ENCODE assay signal across 3 cellular contexts in the genomic region with DNA sequence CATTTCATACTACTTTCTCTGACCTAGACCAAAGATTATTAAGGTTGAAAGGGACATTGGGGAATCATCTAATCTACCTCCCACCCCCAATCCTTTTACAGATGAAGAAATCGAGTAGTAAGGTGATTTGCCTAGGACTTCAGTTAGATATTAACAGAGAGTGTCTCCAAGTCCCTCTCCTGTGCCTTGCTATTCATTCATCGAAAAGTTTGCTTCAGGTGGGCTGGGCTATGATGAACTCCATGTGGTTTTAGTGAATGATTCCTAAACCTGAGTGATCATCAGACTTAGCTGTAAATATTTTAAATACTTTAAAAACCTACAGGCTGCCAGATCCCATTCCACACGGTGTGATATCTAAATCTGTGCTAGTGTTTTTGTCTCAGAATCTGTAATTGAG.
TF ChIP-seq lines count a peak whose summit lies in the region.

No MANE protein-coding gene starts in this region.

TF ChIP-seq in GM23338, 12 proteins besides CTCF, POLR2A, EP300 and RAD21 (continues in another document):
- TF ChIP-seq CREB1 (CRISPR knock-in tag; IDR thresholded peaks at IDR 0.05; ENCODE audit: low read depth) = no peak
- TF ChIP-seq, protein P1, sequence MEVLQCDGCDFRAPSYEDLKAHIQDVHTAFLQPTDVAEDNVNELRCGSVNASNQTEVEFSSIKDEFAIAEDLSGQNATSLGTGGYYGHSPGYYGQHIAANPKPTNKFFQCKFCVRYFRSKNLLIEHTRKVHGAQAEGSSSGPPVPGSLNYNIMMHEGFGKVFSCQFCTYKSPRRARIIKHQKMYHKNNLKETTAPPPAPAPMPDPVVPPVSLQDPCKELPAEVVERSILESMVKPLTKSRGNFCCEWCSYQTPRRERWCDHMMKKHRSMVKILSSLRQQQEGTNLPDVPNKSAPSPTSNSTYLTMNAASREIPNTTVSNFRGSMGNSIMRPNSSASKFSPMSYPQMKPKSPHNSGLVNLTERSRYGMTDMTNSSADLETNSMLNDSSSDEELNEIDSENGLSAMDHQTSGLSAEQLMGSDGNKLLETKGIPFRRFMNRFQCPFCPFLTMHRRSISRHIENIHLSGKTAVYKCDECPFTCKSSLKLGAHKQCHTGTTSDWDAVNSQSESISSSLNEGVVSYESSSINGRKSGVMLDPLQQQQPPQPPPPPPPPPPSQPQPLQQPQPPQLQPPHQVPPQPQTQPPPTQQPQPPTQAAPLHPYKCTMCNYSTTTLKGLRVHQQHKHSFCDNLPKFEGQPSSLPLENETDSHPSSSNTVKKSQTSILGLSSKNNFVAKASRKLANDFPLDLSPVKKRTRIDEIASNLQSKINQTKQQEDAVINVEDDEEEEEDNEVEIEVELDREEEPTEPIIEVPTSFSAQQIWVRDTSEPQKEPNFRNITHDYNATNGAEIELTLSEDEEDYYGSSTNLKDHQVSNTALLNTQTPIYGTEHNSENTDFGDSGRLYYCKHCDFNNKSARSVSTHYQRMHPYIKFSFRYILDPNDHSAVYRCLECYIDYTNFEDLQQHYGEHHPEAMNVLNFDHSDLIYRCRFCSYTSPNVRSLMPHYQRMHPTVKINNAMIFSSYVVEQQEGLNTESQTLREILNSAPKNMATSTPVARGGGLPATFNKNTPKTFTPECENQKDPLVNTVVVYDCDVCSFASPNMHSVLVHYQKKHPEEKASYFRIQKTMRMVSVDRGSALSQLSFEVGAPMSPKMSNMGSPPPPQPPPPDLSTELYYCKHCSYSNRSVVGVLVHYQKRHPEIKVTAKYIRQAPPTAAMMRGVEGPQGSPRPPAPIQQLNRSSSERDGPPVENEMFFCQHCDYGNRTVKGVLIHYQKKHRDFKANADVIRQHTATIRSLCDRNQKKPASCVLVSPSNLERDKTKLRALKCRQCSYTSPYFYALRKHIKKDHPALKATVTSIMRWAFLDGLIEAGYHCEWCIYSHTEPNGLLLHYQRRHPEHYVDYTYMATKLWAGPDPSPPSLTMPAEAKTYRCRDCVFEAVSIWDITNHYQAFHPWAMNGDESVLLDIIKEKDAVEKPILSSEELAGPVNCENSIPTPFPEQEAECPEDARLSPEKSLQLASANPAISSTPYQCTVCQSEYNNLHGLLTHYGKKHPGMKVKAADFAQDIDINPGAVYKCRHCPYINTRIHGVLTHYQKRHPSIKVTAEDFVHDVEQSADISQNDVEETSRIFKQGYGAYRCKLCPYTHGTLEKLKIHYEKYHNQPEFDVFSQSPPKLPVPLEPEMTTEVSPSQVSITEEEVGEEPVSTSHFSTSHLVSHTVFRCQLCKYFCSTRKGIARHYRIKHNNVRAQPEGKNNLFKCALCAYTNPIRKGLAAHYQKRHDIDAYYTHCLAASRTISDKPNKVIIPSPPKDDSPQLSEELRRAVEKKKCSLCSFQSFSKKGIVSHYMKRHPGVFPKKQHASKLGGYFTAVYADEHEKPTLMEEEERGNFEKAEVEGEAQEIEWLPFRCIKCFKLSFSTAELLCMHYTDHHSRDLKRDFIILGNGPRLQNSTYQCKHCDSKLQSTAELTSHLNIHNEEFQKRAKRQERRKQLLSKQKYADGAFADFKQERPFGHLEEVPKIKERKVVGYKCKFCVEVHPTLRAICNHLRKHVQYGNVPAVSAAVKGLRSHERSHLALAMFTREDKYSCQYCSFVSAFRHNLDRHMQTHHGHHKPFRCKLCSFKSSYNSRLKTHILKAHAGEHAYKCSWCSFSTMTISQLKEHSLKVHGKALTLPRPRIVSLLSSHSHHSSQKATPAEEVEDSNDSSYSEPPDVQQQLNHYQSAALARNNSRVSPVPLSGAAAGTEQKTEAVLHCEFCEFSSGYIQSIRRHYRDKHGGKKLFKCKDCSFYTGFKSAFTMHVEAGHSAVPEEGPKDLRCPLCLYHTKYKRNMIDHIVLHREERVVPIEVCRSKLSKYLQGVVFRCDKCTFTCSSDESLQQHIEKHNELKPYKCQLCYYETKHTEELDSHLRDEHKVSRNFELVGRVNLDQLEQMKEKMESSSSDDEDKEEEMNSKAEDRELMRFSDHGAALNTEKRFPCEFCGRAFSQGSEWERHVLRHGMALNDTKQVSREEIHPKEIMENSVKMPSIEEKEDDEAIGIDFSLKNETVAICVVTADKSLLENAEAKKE (CRISPR knock-in tag; IDR thresholded peaks at IDR 0.05) = no peak
- no peak for TF ChIP-seq EZH2 (IDR thresholded peaks at IDR 0.05; ENCODE audit: low read depth, unreplicated experiment)

TF ChIP-seq in WTC11, 78 proteins besides CTCF, POLR2A, EP300 and RAD21 (continues in another document):
- TF ChIP-seq JAZF1 (CRISPR knock-in tag; IDR thresholded peaks at IDR 0.05) = no peak
- TF ChIP-seq, protein P2, sequence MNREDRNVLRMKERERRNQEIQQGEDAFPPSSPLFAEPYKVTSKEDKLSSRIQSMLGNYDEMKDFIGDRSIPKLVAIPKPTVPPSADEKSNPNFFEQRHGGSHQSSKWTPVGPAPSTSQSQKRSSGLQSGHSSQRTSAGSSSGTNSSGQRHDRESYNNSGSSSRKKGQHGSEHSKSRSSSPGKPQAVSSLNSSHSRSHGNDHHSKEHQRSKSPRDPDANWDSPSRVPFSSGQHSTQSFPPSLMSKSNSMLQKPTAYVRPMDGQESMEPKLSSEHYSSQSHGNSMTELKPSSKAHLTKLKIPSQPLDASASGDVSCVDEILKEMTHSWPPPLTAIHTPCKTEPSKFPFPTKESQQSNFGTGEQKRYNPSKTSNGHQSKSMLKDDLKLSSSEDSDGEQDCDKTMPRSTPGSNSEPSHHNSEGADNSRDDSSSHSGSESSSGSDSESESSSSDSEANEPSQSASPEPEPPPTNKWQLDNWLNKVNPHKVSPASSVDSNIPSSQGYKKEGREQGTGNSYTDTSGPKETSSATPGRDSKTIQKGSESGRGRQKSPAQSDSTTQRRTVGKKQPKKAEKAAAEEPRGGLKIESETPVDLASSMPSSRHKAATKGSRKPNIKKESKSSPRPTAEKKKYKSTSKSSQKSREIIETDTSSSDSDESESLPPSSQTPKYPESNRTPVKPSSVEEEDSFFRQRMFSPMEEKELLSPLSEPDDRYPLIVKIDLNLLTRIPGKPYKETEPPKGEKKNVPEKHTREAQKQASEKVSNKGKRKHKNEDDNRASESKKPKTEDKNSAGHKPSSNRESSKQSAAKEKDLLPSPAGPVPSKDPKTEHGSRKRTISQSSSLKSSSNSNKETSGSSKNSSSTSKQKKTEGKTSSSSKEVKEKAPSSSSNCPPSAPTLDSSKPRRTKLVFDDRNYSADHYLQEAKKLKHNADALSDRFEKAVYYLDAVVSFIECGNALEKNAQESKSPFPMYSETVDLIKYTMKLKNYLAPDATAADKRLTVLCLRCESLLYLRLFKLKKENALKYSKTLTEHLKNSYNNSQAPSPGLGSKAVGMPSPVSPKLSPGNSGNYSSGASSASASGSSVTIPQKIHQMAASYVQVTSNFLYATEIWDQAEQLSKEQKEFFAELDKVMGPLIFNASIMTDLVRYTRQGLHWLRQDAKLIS (CRISPR knock-in tag; IDR thresholded peaks at IDR 0.05; ENCODE audit: borderline replicate concordance) = no peak
- no peak for TF ChIP-seq GTF2I (CRISPR knock-in tag; conservative IDR thresholded peaks at IDR 0.05)
- no peak for TF ChIP-seq TEAD1 (CRISPR knock-in tag; IDR thresholded peaks at IDR 0.05)
- TF ChIP-seq OVOL2 (CRISPR knock-in tag; IDR thresholded peaks at IDR 0.05; ENCODE audit: borderline replicate concordance) = no peak
- TF ChIP-seq ZNF232 (CRISPR knock-in tag; IDR thresholded peaks at IDR 0.05) = no peak
- TF ChIP-seq, protein P3, sequence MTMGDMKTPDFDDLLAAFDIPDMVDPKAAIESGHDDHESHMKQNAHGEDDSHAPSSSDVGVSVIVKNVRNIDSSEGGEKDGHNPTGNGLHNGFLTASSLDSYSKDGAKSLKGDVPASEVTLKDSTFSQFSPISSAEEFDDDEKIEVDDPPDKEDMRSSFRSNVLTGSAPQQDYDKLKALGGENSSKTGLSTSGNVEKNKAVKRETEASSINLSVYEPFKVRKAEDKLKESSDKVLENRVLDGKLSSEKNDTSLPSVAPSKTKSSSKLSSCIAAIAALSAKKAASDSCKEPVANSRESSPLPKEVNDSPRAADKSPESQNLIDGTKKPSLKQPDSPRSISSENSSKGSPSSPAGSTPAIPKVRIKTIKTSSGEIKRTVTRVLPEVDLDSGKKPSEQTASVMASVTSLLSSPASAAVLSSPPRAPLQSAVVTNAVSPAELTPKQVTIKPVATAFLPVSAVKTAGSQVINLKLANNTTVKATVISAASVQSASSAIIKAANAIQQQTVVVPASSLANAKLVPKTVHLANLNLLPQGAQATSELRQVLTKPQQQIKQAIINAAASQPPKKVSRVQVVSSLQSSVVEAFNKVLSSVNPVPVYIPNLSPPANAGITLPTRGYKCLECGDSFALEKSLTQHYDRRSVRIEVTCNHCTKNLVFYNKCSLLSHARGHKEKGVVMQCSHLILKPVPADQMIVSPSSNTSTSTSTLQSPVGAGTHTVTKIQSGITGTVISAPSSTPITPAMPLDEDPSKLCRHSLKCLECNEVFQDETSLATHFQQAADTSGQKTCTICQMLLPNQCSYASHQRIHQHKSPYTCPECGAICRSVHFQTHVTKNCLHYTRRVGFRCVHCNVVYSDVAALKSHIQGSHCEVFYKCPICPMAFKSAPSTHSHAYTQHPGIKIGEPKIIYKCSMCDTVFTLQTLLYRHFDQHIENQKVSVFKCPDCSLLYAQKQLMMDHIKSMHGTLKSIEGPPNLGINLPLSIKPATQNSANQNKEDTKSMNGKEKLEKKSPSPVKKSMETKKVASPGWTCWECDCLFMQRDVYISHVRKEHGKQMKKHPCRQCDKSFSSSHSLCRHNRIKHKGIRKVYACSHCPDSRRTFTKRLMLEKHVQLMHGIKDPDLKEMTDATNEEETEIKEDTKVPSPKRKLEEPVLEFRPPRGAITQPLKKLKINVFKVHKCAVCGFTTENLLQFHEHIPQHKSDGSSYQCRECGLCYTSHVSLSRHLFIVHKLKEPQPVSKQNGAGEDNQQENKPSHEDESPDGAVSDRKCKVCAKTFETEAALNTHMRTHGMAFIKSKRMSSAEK (CRISPR knock-in tag; IDR thresholded peaks at IDR 0.05; ENCODE audit: borderline replicate concordance) = no peak
- no peak for TF ChIP-seq NR3C1 (CRISPR knock-in tag; conservative IDR thresholded peaks at IDR 0.05; ENCODE audit: low read depth)

TF ChIP-seq in HepG2, 621 proteins besides CTCF, POLR2A, EP300 and RAD21:
- TF ChIP-seq ZNF841 (CRISPR knock-in tag; IDR thresholded peaks at IDR 0.05; ENCODE audit: borderline replicate concordance) = no peak
- TF ChIP-seq, protein P4, sequence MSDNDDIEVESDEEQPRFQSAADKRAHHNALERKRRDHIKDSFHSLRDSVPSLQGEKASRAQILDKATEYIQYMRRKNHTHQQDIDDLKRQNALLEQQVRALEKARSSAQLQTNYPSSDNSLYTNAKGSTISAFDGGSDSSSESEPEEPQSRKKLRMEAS (IDR thresholded peaks at IDR 0.05) = no peak
- TF ChIP-seq TAF15 (IDR thresholded peaks at IDR 0.05; ENCODE audit: low read depth, low read length, poor library complexity, severe bottlenecking) = no peak
- no peak for TF ChIP-seq ISL2 (CRISPR knock-in tag; IDR thresholded peaks at IDR 0.05)
